In genomic region chr2:239835056-239835455, GRCh38 we compare ENCODE assay signal across 17 cellular contexts.
DNase-seq lines count a peak whose midpoint lies in the region; ATAC-seq, FAIRE-seq and TF ChIP-seq lines count a peak whose summit lies in the region.
"Had no signal": no experiment of that assay in that cellular context is flagged by ENCODE, and none has a peak within 500 bp of the region (broad histone marks: within the 10 kb centered on the region; RNA-seq: fewer than 3 reads in every experiment).

No MANE protein-coding gene starts in this region.

- H3K4me2 ChIP-seq in mammary epithelial cell (ENCODE audit: insufficient read depth, low read depth, low read length) (no peak overlapping the region), HepG2 (ENCODE audit: low read depth, low read length) (no peak overlapping the region)

- CTCF ChIA-PET in activated CD8-positive, alpha-beta T cell treated with anti-CD3 and anti-CD28 coated beads, Interleukin-2, amount 10 ng/mL, durations not matched to agents 7 days and 5 days (lab: Charles Lee) = no interaction called here
- CTCF ChIA-PET in activated CD8-positive, alpha-beta T cell treated with anti-CD3 and anti-CD28 coated beads for 36 hours (lab: Charles Lee) = no interaction called here
- CTCF ChIA-PET in mammary epithelial cell (lab: Charles Lee; ENCODE audit: low non-redundant PET) = no interaction called here
- CTCF ChIA-PET in HepG2 (lab: Yijun Ruan, JAX; ENCODE audit: low intra/inter-chr PET ratio, low total read pairs) = no interaction called here

- dilution Hi-C loops in mammary epithelial cell (cut with HindIII; ENCODE audit: low sequenced_read_pairs) = loop anchor here (5.0 kb wide), 1 partner anchor 57 kb away; no protein-coding TSS in a partner anchor

- H3K9me3 Mint-ChIP-seq in activated CD8-positive, alpha-beta T cell treated with anti-CD3 and anti-CD28 coated beads, Interleukin-2, amount 10 ng/mL, durations not matched to agents 7 days and 5 days (ENCODE audit: insufficient read depth) = no peaks in the 10 kb centered on the region
- no peaks in the 10 kb centered on the region for H3K9me3 Mint-ChIP-seq in activated CD8-positive, alpha-beta T cell treated with anti-CD3 and anti-CD28 coated beads for 36 hours
- H3K9me3 Mint-ChIP-seq: CD4-positive, alpha-beta T cell had no signal

- TF ChIP-seq RAD21 in HepG2 (CRISPR knock-in tag; IDR thresholded peaks at IDR 0.05) = no peak

- in situ Hi-C loops in mammary epithelial cell (cut with MboI; ENCODE audit: low sequenced_read_pairs in 2 of 2) = no loop called here
- in situ Hi-C loops in HepG2 (cut with HindIII; ENCODE audit: extremely low pct_ligation_motif_present, low pct_unique_long_range_greater_than_20kb) = no loop called here

- no peak for TF ChIP-seq EP300 in sigmoid colon (IDR thresholded peaks at IDR 0.05)
- TF ChIP-seq EP300 in HepG2 (IDR thresholded peaks at IDR 0.05; ENCODE audit: low read depth in 2 of 2, low read length in 2 of 2) = no peak
- no peak for TF ChIP-seq EP300 in HepG2 (CRISPR knock-in tag; IDR thresholded peaks at IDR 0.05; ENCODE audit: borderline replicate concordance)

- DNase-seq in activated CD8-positive, alpha-beta T cell treated with anti-CD3 and anti-CD28 coated beads, Interleukin-2, amount 10 ng/mL, durations not matched to agents 7 days and 5 days = peak; percentile 9
- no peak for DNase-seq in activated CD8-positive, alpha-beta T cell treated with anti-CD3 and anti-CD28 coated beads for 36 hours
- DNase-seq in Peyer's patch (peak in 2 of 3 donors; percentile 10 to 11), islet precursor cell (peak; percentile 11), sigmoid colon (peak; percentile 46), mammary epithelial cell (no peak), HepG2 (ENCODE audit: low spot score) (no peak), ascending aorta (ENCODE audit: low spot score in 2 of 2) (no peak)
- DNase-seq: C1 segment of cervical spinal cord; Calu3; CD4-positive, alpha-beta T cell; DMS 273 treated with DMSO at 0.1 percent for 48 hours; GM23248 had no signal

- H3K36me3 Mint-ChIP-seq in activated CD8-positive, alpha-beta T cell treated with anti-CD3 and anti-CD28 coated beads, Interleukin-2, amount 10 ng/mL, durations not matched to agents 7 days and 5 days (ENCODE audit: low read depth) = no peaks in the 10 kb centered on the region
- no peaks in the 10 kb centered on the region for H3K36me3 Mint-ChIP-seq in activated CD8-positive, alpha-beta T cell treated with anti-CD3 and anti-CD28 coated beads for 36 hours (ENCODE audit: low read depth)

- H3K9ac ChIP-seq in mammary epithelial cell (ENCODE audit: insufficient read depth, low read length) = no peak overlapping the region
- H3K9ac ChIP-seq in HepG2 (ENCODE audit: insufficient read depth, low read depth, low read length) = no peak overlapping the region
- H3K9ac ChIP-seq: GM23248 had no signal

- no peak for TF ChIP-seq CTCF in activated CD8-positive, alpha-beta T cell treated with anti-CD3 and anti-CD28 coated beads for 36 hours (IDR thresholded peaks at IDR 0.05)
- TF ChIP-seq CTCF in Peyer's patch (IDR thresholded peaks at IDR 0.05) (no peak), sigmoid colon (IDR thresholded peaks at IDR 0.05) (no peak), mammary epithelial cell (conservative IDR thresholded peaks at IDR 0.05 in 1 of 2, IDR thresholded peaks at IDR 0.05 in 1 of 2; ENCODE audit: extremely low read depth in 1 of 2, insufficient read depth in 1 of 2, low read depth in 1 of 2, low read length in 2 of 2) (no peak), HepG2 (CRISPR knock-in tag; IDR thresholded peaks at IDR 0.05) (no peak), ascending aorta (IDR thresholded peaks at IDR 0.05) (no peak)

- 89 to 90% methylated on average over 5 of the region's 5 CpGs for WGBS in sigmoid colon, 2 donors
- 63% methylated on average over 5 of the region's 5 CpGs for WGBS in mammary epithelial cell (ENCODE audit: low coverage, missing lambda C conversion rate)
- 27% methylated on average over 5 of the region's 5 CpGs for WGBS in HepG2 (ENCODE audit: low lambda C conversion rate)

- H3K4me3 ChIP-seq in Peyer's patch = no peak overlapping the region
- H3K4me3 ChIP-seq in sigmoid colon = no peak overlapping the region
- H3K4me3 ChIP-seq in mammary epithelial cell (replicated peaks in 1 of 3; ENCODE audit: insufficient read depth in 1 of 3, low read depth in 2 of 3, low read length in 3 of 3) = no peak overlapping the region
- H3K4me3 ChIP-seq in HepG2 (replicated peaks in 1 of 3; ENCODE audit: insufficient read depth in 1 of 3, low read depth in 2 of 3, low read length in 3 of 3) = no peak overlapping the region
- no peak overlapping the region for H3K4me3 ChIP-seq in ascending aorta
- H3K4me3 ChIP-seq: GM23248 had no signal

- H3K79me2 ChIP-seq in mammary epithelial cell (ENCODE audit: insufficient read depth, low read length) = no peaks in the 10 kb centered on the region
- no peaks in the 10 kb centered on the region for H3K79me2 ChIP-seq in HepG2 (ENCODE audit: insufficient read depth, low read length)

- H3K27me3 ChIP-seq in Peyer's patch (no peaks in the 10 kb centered on the region), sigmoid colon (no peaks in the 10 kb centered on the region), mammary epithelial cell (ENCODE audit: insufficient read depth, low read length) (no peaks in the 10 kb centered on the region), HepG2 (ENCODE audit: control insufficient read depth in 1 of 2, insufficient read depth in 2 of 2, low read length in 2 of 2) (peaks cover 6 to 30% of the 10 kb centered on the region in 2 experiments; a peak in 4 of 5 replicates), ascending aorta (no peaks in the 10 kb centered on the region)

- H2AFZ ChIP-seq in mammary epithelial cell (ENCODE audit: low read depth, low read length) (no peak overlapping the region), HepG2 (ENCODE audit: low read length) (no peak overlapping the region)
- H2AFZ ChIP-seq: GM23248 had no signal

- H3K4me1 ChIP-seq in Peyer's patch = peaks cover 0 to 6% (median 0%) of the 10 kb centered on the region in 4 donors
- H3K4me1 ChIP-seq in sigmoid colon = peaks cover 0 to 12% (median 10%) of the 10 kb centered on the region in 4 donors
- no peaks in the 10 kb centered on the region for H3K4me1 ChIP-seq in mammary epithelial cell (ENCODE audit: insufficient read depth, low read length)
- H3K4me1 ChIP-seq in HepG2 (ENCODE audit: insufficient read depth, low read length) = no peaks in the 10 kb centered on the region
- peaks cover 2 to 9% of the 10 kb centered on the region in 2 donors for H3K4me1 ChIP-seq in ascending aorta

- H3K27ac Mint-ChIP-seq in activated CD8-positive, alpha-beta T cell treated with anti-CD3 and anti-CD28 coated beads, Interleukin-2, amount 10 ng/mL, durations not matched to agents 7 days and 5 days = no peak overlapping the region
- H3K27ac Mint-ChIP-seq in activated CD8-positive, alpha-beta T cell treated with anti-CD3 and anti-CD28 coated beads for 36 hours = no peak overlapping the region
- H3K27ac Mint-ChIP-seq: B cell; CD4-positive, alpha-beta T cell had no signal

- H3K27ac ChIP-seq in Peyer's patch = no peak overlapping the region
- H3K27ac ChIP-seq in sigmoid colon = no peak overlapping the region
- no peak overlapping the region for H3K27ac ChIP-seq in mammary epithelial cell (ENCODE audit: insufficient read depth, low read depth, low read length)
- H3K27ac ChIP-seq in HepG2 (ENCODE audit: extremely low read length, insufficient read depth, low read length) = no peak overlapping the region
- H3K27ac ChIP-seq in ascending aorta = no peak overlapping the region
- H3K27ac ChIP-seq: GM23248, HL-60 had no signal

- intact Hi-C loops in activated CD8-positive, alpha-beta T cell treated with anti-CD3 and anti-CD28 coated beads for 36 hours (cut with micrococcal nuclease) = no loop called here
- intact Hi-C loops in sigmoid colon (cut with DNase I) = no loop called here
- intact Hi-C loops in mammary epithelial cell (cut with micrococcal nuclease) = no loop called here
- intact Hi-C loops in HepG2 (cut with micrococcal nuclease; ENCODE audit: unreplicated experiment) = no loop called here
- intact Hi-C loops in ascending aorta (cut with DNase I) = no loop called here

- no peaks in the 10 kb centered on the region for H3K27me3 Mint-ChIP-seq in activated CD8-positive, alpha-beta T cell treated with anti-CD3 and anti-CD28 coated beads, Interleukin-2, amount 10 ng/mL, durations not matched to agents 7 days and 5 days (ENCODE audit: low read depth)
- no peaks in the 10 kb centered on the region for H3K27me3 Mint-ChIP-seq in activated CD8-positive, alpha-beta T cell treated with anti-CD3 and anti-CD28 coated beads for 36 hours
- H3K27me3 Mint-ChIP-seq: B cell had no signal

- no peaks in the 10 kb centered on the region for H3K36me3 ChIP-seq in Peyer's patch
- no peaks in the 10 kb centered on the region for H3K36me3 ChIP-seq in sigmoid colon
- H3K36me3 ChIP-seq in mammary epithelial cell (ENCODE audit: insufficient read depth, low read length) = no peaks in the 10 kb centered on the region
- no peaks in the 10 kb centered on the region for H3K36me3 ChIP-seq in HepG2 (replicated peaks in 1 of 2; ENCODE audit: control insufficient read depth in 1 of 2, insufficient read depth in 2 of 2, low read length in 2 of 2)
- no peaks in the 10 kb centered on the region for H3K36me3 ChIP-seq in ascending aorta

- H3K9me3 ChIP-seq in Peyer's patch (no peaks in the 10 kb centered on the region), sigmoid colon (no peaks in the 10 kb centered on the region), mammary epithelial cell (replicated peaks; ENCODE audit: insufficient read depth, low read length) (peaks cover 17% of the 10 kb centered on the region), HepG2 (ENCODE audit: low read length) (no peaks in the 10 kb centered on the region), ascending aorta (no peaks in the 10 kb centered on the region)

- H3K4me1 Mint-ChIP-seq in activated CD8-positive, alpha-beta T cell treated with anti-CD3 and anti-CD28 coated beads, Interleukin-2, amount 10 ng/mL, durations not matched to agents 7 days and 5 days (ENCODE audit: low read depth) = no peaks in the 10 kb centered on the region
- no peaks in the 10 kb centered on the region for H3K4me1 Mint-ChIP-seq in activated CD8-positive, alpha-beta T cell treated with anti-CD3 and anti-CD28 coated beads for 36 hours (ENCODE audit: low read depth)
- H3K4me1 Mint-ChIP-seq: B cell had no signal

- ATAC-seq in activated CD8-positive, alpha-beta T cell treated with anti-CD3 and anti-CD28 coated beads, Interleukin-2, amount 10 ng/mL, durations not matched to agents 7 days and 5 days = no peak
- ATAC-seq in activated CD8-positive, alpha-beta T cell treated with anti-CD3 and anti-CD28 coated beads for 36 hours = no peak
- no peak for ATAC-seq in HepG2

- no peak overlapping the region for H3K4me3 Mint-ChIP-seq in activated CD8-positive, alpha-beta T cell treated with anti-CD3 and anti-CD28 coated beads, Interleukin-2, amount 10 ng/mL, durations not matched to agents 7 days and 5 days
- no peak overlapping the region for H3K4me3 Mint-ChIP-seq in activated CD8-positive, alpha-beta T cell treated with anti-CD3 and anti-CD28 coated beads for 36 hours
- H3K4me3 Mint-ChIP-seq: B cell; CD4-positive, alpha-beta T cell had no signal

- H4K20me1 ChIP-seq in mammary epithelial cell (ENCODE audit: insufficient read depth, low read length) (no peaks in the 10 kb centered on the region), HepG2 (ENCODE audit: insufficient read depth, low read length) (no peaks in the 10 kb centered on the region; the same call in 1 of the 2 replicates)

- BruUV-seq in mammary epithelial cell (replicated peaks; lab: Mats Ljungman, UMichigan) (no TSS peak), HepG2 (replicated peaks; lab: Mats Ljungman, UMichigan) (no TSS peak)

- TF ChIP-seq POLR2A in Peyer's patch (IDR thresholded peaks at IDR 0.05) (no peak), sigmoid colon (IDR thresholded peaks at IDR 0.05) (no peak), HepG2 (IDR thresholded peaks at IDR 0.05; ENCODE audit: insufficient read depth in 1 of 2, low read depth in 2 of 2, low read length in 2 of 2) (no peak)

- no peak for FAIRE-seq in HepG2 (lab: Jason Lieb, UNC)
- FAIRE-seq: A204.1, H54 had no signal

- POLR2A ChIA-PET in activated CD8-positive, alpha-beta T cell treated with anti-CD3 and anti-CD28 coated beads, Interleukin-2, amount 10 ng/mL, durations not matched to agents 7 days and 5 days (lab: Charles Lee) = no interaction called here
- POLR2A ChIA-PET in activated CD8-positive, alpha-beta T cell treated with anti-CD3 and anti-CD28 coated beads for 36 hours (lab: Charles Lee) = no interaction called here
- POLR2A ChIA-PET in HepG2 (lab: Yijun Ruan, JAX) = no interaction called here

Comparison
In these comparisons a context has a peak if more than half of its experiments do, and no peak if none do; other contexts are left out.
1. DNase-seq: peak in activated CD8-positive, alpha-beta T cell treated with anti-CD3 and anti-CD28 coated beads, Interleukin-2, amount 10 ng/mL, durations not matched to agents 7 days and 5 days (single experiment), Peyer's patch (2 of 3), islet precursor cell (single experiment) and sigmoid colon (single experiment); none in activated CD8-positive, alpha-beta T cell treated with anti-CD3 and anti-CD28 coated beads for 36 hours (single experiment), mammary epithelial cell (single experiment), HepG2 (single experiment) and ascending aorta (0 of 2).